ENCODE assay signal across 16 cellular contexts in the genomic region with DNA sequence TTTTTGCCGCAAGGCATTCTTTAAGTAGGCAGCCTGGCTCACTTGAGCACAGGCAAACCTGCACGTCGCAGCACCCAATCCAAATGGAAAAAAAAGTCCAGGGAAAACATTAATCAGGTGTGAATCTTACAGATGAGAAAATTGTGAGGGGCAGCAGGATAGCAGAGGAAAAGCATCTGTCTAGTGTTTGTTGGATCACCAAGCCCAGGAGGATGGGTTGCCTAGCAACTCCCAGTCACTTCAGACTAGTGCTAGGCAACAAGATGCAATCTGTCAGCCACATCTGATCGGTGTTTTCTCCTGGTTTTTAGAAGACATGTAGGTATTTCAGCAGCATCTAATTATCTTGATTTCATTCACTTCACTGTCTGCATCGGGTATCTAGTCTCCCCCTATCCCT.
DNase-seq lines count a peak whose midpoint lies in the region; ATAC-seq, FAIRE-seq and TF ChIP-seq lines count a peak whose summit lies in the region.
"Had no signal": no experiment of that assay in that cellular context is flagged by ENCODE, and none has a peak within 500 bp of the region (broad histone marks: within the 10 kb centered on the region; RNA-seq: fewer than 3 reads in every experiment).

No MANE protein-coding gene starts in this region.

- H3K4me1 Mint-ChIP-seq in activated naive CD8-positive, alpha-beta T cell treated with anti-CD3 and anti-CD28 coated beads, Interleukin-2, amount 50 U/mL, for 24 hours, result no peaks in the 10 kb centered on the region
- H3K4me1 Mint-ChIP-seq in activated naive CD8-positive, alpha-beta T cell treated with anti-CD3 and anti-CD28 coated beads for 36 hours, result no peaks in the 10 kb centered on the region
- H3K4me1 Mint-ChIP-seq: GM23338, natural killer cell had no signal

- DNase-seq in DMS153 treated with DMSO at 0.1 percent for 48 hours (lab: John Stamatoyannopoulos, UW; ENCODE audit: unreplicated experiment), result peak; percentile 69
- DNase-seq in NCI-H146 treated with DMSO at 0.1 percent for 48 hours (lab: John Stamatoyannopoulos, UW; ENCODE audit: unreplicated experiment), result peak; percentile 42
- peak; percentile 6 for DNase-seq in NCI-H82 treated with DMSO at 0.1 percent for 48 hours (lab: John Stamatoyannopoulos, UW; ENCODE audit: unreplicated experiment)
- no peak for DNase-seq in left lung
- DNase-seq in activated naive CD8-positive, alpha-beta T cell treated with anti-CD3 and anti-CD28 coated beads, Interleukin-2, amount 50 U/mL, for 24 hours, result no peak
- DNase-seq in effector memory CD4-positive, alpha-beta T cell, result no peak
- no peak for DNase-seq in GM19239 (ENCODE audit: insufficient read length, low spot score)
- DNase-seq in activated naive CD8-positive, alpha-beta T cell treated with anti-CD3 and anti-CD28 coated beads for 36 hours, result no peak
- DNase-seq: central memory CD4-positive, alpha-beta T cell; foreskin melanocyte; Karpas-422; natural killer cell; NCI-H526 had no signal

- ATAC-seq in left lung, result peak; percentile 43
- no peak for ATAC-seq in activated naive CD8-positive, alpha-beta T cell treated with anti-CD3 and anti-CD28 coated beads, Interleukin-2, amount 50 U/mL, for 24 hours
- ATAC-seq: GM23338, natural killer cell had no signal

- TF ChIP-seq CTCF in left lung (IDR thresholded peaks at IDR 0.05), result no peak

- intact Hi-C loops in left lung (cut with DNase I), result no loop called here

- FAIRE-seq in GM19239 (lab: Jason Lieb, UNC), result no peak
- FAIRE-seq: endometrium had no signal

- H3K9me3 ChIP-seq in left lung, result no peaks in the 10 kb centered on the region
- no peaks in the 10 kb centered on the region for H3K9me3 ChIP-seq in effector memory CD4-positive, alpha-beta T cell (ENCODE audit: control insufficient read depth, low read length)

- H3K27ac Mint-ChIP-seq in activated naive CD8-positive, alpha-beta T cell treated with anti-CD3 and anti-CD28 coated beads, Interleukin-2, amount 50 U/mL, for 24 hours, result no peak overlapping the region
- H3K27ac Mint-ChIP-seq in activated naive CD8-positive, alpha-beta T cell treated with anti-CD3 and anti-CD28 coated beads for 36 hours, result no peak overlapping the region
- H3K27ac Mint-ChIP-seq: GM23338, natural killer cell had no signal

- no peaks in the 10 kb centered on the region for H3K27me3 Mint-ChIP-seq in activated naive CD8-positive, alpha-beta T cell treated with anti-CD3 and anti-CD28 coated beads, Interleukin-2, amount 50 U/mL, for 24 hours
- no peaks in the 10 kb centered on the region for H3K27me3 Mint-ChIP-seq in activated naive CD8-positive, alpha-beta T cell treated with anti-CD3 and anti-CD28 coated beads for 36 hours

- H3K9me3 Mint-ChIP-seq in activated naive CD8-positive, alpha-beta T cell treated with anti-CD3 and anti-CD28 coated beads, Interleukin-2, amount 50 U/mL, for 24 hours, result no peaks in the 10 kb centered on the region
- H3K9me3 Mint-ChIP-seq in activated naive CD8-positive, alpha-beta T cell treated with anti-CD3 and anti-CD28 coated beads for 36 hours, result no peaks in the 10 kb centered on the region
- H3K9me3 Mint-ChIP-seq: GM23338 had no signal

- H3K4me3 ChIP-seq in left lung, result no peak overlapping the region
- no peak overlapping the region for H3K4me3 ChIP-seq in effector memory CD4-positive, alpha-beta T cell (ENCODE audit: insufficient read depth, low read depth, low read length, poor library complexity, severe bottlenecking)
- H3K4me3 ChIP-seq: BLaER1, GM23338 had no signal

- no peaks in the 10 kb centered on the region for H3K36me3 ChIP-seq in left lung
- no peaks in the 10 kb centered on the region for H3K36me3 ChIP-seq in effector memory CD4-positive, alpha-beta T cell (ENCODE audit: control insufficient read depth, insufficient read depth, low read length)
- H3K36me3 ChIP-seq: BLaER1 had no signal

- H3K27ac ChIP-seq in left lung, result no peak overlapping the region
- no peak overlapping the region for H3K27ac ChIP-seq in effector memory CD4-positive, alpha-beta T cell (ENCODE audit: insufficient read depth, low read length, poor library complexity, severe bottlenecking)
- H3K27ac ChIP-seq: BLaER1 had no signal

- H3K4me1 ChIP-seq in left lung, result no peaks in the 10 kb centered on the region
- H3K4me1 ChIP-seq in effector memory CD4-positive, alpha-beta T cell (ENCODE audit: control insufficient read depth, insufficient read depth, low read length, poor library complexity, severe bottlenecking), result no peaks in the 10 kb centered on the region

- no peaks in the 10 kb centered on the region for H3K36me3 Mint-ChIP-seq in activated naive CD8-positive, alpha-beta T cell treated with anti-CD3 and anti-CD28 coated beads, Interleukin-2, amount 50 U/mL, for 24 hours (ENCODE audit: low read depth)
- H3K36me3 Mint-ChIP-seq in activated naive CD8-positive, alpha-beta T cell treated with anti-CD3 and anti-CD28 coated beads for 36 hours, result no peaks in the 10 kb centered on the region
- H3K36me3 Mint-ChIP-seq: natural killer cell had no signal

- H3K4me3 Mint-ChIP-seq in activated naive CD8-positive, alpha-beta T cell treated with anti-CD3 and anti-CD28 coated beads, Interleukin-2, amount 50 U/mL, for 24 hours, result no peak overlapping the region
- no peak overlapping the region for H3K4me3 Mint-ChIP-seq in activated naive CD8-positive, alpha-beta T cell treated with anti-CD3 and anti-CD28 coated beads for 36 hours
- H3K4me3 Mint-ChIP-seq: GM23338, natural killer cell had no signal

- no peaks in the 10 kb centered on the region for H3K27me3 ChIP-seq in left lung
- no peaks in the 10 kb centered on the region for H3K27me3 ChIP-seq in effector memory CD4-positive, alpha-beta T cell (replicated peaks; ENCODE audit: control insufficient read depth, insufficient read depth, low read length, poor library complexity, severe bottlenecking)
- H3K27me3 ChIP-seq: BLaER1 had no signal

Comparison
In these comparisons a context has a peak if more than half of its experiments do, and no peak if none do; other contexts are left out.
1. DNase-seq: peak in DMS153 treated with DMSO at 0.1 percent for 48 hours (single experiment), NCI-H146 treated with DMSO at 0.1 percent for 48 hours (single experiment) and NCI-H82 treated with DMSO at 0.1 percent for 48 hours (single experiment); none in left lung (0 of 2), activated naive CD8-positive, alpha-beta T cell treated with anti-CD3 and anti-CD28 coated beads, Interleukin-2, amount 50 U/mL, for 24 hours (single experiment), effector memory CD4-positive, alpha-beta T cell (0 of 3), GM19239 (single experiment) and activated naive CD8-positive, alpha-beta T cell treated with anti-CD3 and anti-CD28 coated beads for 36 hours (single experiment).